Comparison of ENCODE assay signal across 8 cellular contexts in the genomic region with DNA sequence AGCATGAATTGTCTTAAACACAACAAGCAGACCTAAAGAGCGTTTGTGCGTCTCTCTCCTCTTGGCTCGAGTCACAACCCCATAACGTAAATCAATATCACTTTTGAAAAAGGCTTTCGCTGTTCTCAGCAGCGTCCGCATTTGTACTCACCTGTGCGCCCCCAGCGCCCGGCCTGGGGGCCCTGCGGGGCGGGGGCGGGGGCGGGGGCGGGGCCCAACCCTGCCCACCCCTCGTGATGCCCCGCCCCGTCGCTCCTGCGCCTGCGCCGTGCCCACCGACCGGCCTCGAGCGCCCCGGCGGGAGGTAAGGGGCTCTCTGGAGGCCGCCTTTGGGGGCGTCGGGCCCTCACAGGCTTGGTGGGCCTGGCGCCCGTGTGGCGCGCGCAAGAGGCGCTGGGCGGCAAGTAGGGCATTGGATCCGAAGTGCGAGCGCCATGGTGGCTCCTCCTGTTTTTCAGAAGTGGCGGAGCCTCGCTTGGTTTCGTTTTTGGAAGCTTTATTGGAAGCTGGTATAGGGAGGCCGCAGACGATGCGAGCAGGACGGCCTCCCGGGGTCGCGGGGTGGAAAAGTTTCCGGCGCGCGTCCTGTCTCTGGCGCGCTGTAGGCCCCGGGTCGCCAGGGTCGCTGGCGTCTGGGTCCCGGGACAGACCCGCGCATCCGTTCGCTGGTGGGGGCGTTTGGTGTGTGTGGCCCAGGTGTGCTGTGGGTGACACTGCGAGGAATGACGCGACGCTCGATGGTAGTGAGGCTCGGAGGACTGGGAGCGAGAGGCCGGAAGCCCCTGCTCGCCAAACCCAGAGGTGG. TPM values are rescaled to one million over a fixed set of nuclear protein-coding genes. Genes with fewer than 3 reads are reported as not detected.
DNase-seq lines count a peak whose midpoint lies in the region; TF ChIP-seq lines count a peak whose summit lies in the region.

STX17 (plus strand) TSS at position 252 of the 805 bp plus-strand sequence. CDS start 8,586 bp downstream, outside the sequence.

- TF ChIP-seq CTCF in LNCaP clone FGC (IDR thresholded peaks at IDR 0.05; ENCODE audit: control insufficient read depth, extremely low read depth, insufficient read depth) (no peak), osteoblast (IDR thresholded peaks at IDR 0.05; ENCODE audit: extremely low read depth, low read depth, low read length) (no peak), testis (IDR thresholded peaks at IDR 0.05) (no peak)

- DNase-seq in ELR (ENCODE audit: low read depth) (peak; percentile 82), GOT3 (lab: John Stamatoyannopoulos, UW) (peak; percentile 38), LNCaP clone FGC (ENCODE audit: low read depth) (peak; percentile 39), SK-N-DZ (ENCODE audit: low spot score) (peak; percentile 66), glomerular endothelial cell (ENCODE audit: extremely low read depth, low read depth, low spot score) (peak; percentile 12), osteoblast (ENCODE audit: insufficient read length, low spot score, missing footprints) (peak; percentile 96), testis (peak; percentile 89)
- peak; percentile 82 for DNase-seq in activated naive CD4-positive, alpha-beta T cell treated with anti-CD3 and anti-CD28 coated beads, Interleukin-2, amount 50 U/mL, for 16 hours

- H2AFZ ChIP-seq in osteoblast (ENCODE audit: low read length) = peak within 1 kb of the TSS; percentile 96

- intact Hi-C loops in testis (cut with DNase I; ENCODE audit: low total_unique reads) = loop anchor here (5.0 kb wide), 1 partner anchor 84 kb away; the partner anchor contains the start of gene NR4A3

- peaks cover 28% of the 10 kb centered on the region for H3K79me2 ChIP-seq in osteoblast (ENCODE audit: insufficient read depth, low read length)

- H3K4me1 ChIP-seq in osteoblast (ENCODE audit: insufficient read depth, low read length) (peaks cover 8% of the 10 kb centered on the region), testis (peaks cover 11% of the 10 kb centered on the region)

- no peaks in the 10 kb centered on the region for H3K36me3 ChIP-seq in osteoblast (ENCODE audit: insufficient read depth, low read length)
- no peaks in the 10 kb centered on the region for H3K36me3 ChIP-seq in testis (ENCODE audit: low read depth, missing control alignments)

- H3K27me3 ChIP-seq in osteoblast (ENCODE audit: insufficient read depth, low read length) (peaks cover 4% of the 10 kb centered on the region), testis (no peaks in the 10 kb centered on the region)

- H4K20me1 ChIP-seq in osteoblast (ENCODE audit: insufficient read depth, low read length) = peaks cover 2% of the 10 kb centered on the region

- 0 to 1% methylated on average over 7 to 76 of the region's 76 CpGs for WGBS in testis, 2 donors

- H3K27ac ChIP-seq in osteoblast (ENCODE audit: low read depth, low read length) = peak within 1 kb of the TSS; percentile 92
- peak within 1 kb of the TSS; percentile 94 to 98 for H3K27ac ChIP-seq in testis

- H3K4me2 ChIP-seq in osteoblast (ENCODE audit: insufficient read depth, low read length) = peak within 1 kb of the TSS; percentile 96

- H3K4me3 ChIP-seq in LNCaP clone FGC (ENCODE audit: low read depth, low read length) (peak within 1 kb of the TSS; percentile 94), osteoblast (ENCODE audit: insufficient read depth, low read length) (peak within 1 kb of the TSS; percentile 90), testis (peak within 1 kb of the TSS; percentile 81 to 93)

- H3K9me3 ChIP-seq in osteoblast (ENCODE audit: low read depth, low read length) = no peaks in the 10 kb centered on the region
- no peaks in the 10 kb centered on the region for H3K9me3 ChIP-seq in testis

- TF ChIP-seq POLR2A in testis (IDR thresholded peaks at IDR 0.05) = peak; percentile 61

RNA-seq across cellular contexts. Expression of gene STX17, which starts in this region (rescaled TPM):
- 2.7 and 3.0 TPM in 2 replicates for polyA plus RNA-seq in SK-N-DZ (2014; cell fraction: cytosol; rRNA removed)
- polyA plus RNA-seq in SK-N-DZ (2014; cell fraction: nucleus; rRNA removed) = 3.9 and 4.7 TPM in 2 replicates
- total RNA-seq in glomerular endothelial cell (14.0 and 37.3 TPM in 2 replicates), osteoblast (32.2 and 40.1 TPM in 2 replicates), testis (10 to 100 TPM; 38.8 to 60.6 TPM)
- 24.2 TPM for polyA plus RNA-seq in testis (ENCODE audit: insufficient read depth, low read depth, low replicate concordance)

Comparison
In these comparisons a context has a peak if more than half of its experiments do, and no peak if none do; other contexts are left out.
1. Peak in every context shown above with its lines: DNase-seq, H3K4me3 ChIP-seq and H3K27ac ChIP-seq.
2. DNase-seq: peak in every context shown above with its lines; median percentile 96 in osteoblast; 89 in testis; 82 in ELR; 82 in activated naive CD4-positive, alpha-beta T cell treated with anti-CD3 and anti-CD28 coated beads, Interleukin-2, amount 50 U/mL, for 16 hours; 66 in SK-N-DZ; 39 in LNCaP clone FGC; 38 in GOT3; 12 in glomerular endothelial cell.